Comparison of ENCODE assay signal across 1 cellular context in genomic region chr17:16215273-16215964, GRCh38.
TF ChIP-seq lines count a peak whose summit lies in the region.

NCOR1 (minus strand) TSS chr17:16215534; CDS start chr17:16194569, 20,965 bp downstream.

TF ChIP-seq in K562, 482 proteins besides CTCF, POLR2A, EP300 and RAD21 (continued from another document):
- TF ChIP-seq U2AF1 (optimal IDR thresholded peaks at IDR 0.05; ENCODE audit: low read depth, low read length), result peak; percentile 33
- 0 out of 2 replicates have a peak, but pooled peaks have one; percentile 15 for TF ChIP-seq ZBTB17 (CRISPR knock-in tag; IDR thresholded peaks at IDR 0.05)
- TF ChIP-seq ZBTB7A (IDR thresholded peaks at IDR 0.05; ENCODE audit: borderline replicate concordance, control insufficient read depth, low read depth, low read length), result peak; percentile 23; the same call in 1 of the 2 replicates
